ENCODE assay signal across 24 cellular contexts in the genomic region with DNA sequence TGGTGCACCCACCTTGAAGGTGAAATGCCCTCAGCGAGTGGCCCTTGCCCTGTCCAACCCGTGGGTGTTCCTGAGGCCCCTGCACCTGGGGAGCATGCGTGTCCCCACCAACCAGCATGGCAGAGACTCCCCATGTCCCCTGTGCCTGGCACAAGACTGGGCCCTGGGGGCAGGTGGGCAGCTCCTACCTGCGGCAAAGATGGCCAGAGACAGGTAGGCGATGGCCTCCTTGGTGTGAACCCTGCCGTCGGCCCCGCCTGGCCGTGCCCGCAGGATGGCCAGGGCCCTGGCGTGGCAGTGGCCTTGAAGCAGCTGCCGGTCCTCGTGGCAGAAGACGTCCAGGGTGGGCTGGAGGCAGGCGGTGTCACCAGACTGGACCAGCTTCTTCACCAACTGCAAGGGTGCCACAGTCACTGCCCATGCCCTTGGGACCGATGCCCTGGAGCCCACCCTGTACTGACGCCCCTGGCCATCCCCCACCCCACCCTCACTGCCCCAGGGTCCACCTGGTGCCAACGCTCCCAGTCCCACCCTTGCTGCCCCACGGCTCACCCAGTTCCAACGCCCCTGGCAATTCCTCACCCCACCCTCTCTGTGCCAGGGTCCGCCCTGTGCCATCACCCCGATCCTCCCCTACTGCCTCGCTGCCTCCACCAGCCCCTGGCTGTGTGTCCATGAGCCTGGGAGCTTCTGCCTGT. TPM values are rescaled to one million over a fixed set of nuclear protein-coding genes. Genes with fewer than 3 reads are reported as not detected.
DNase-seq lines count a peak whose midpoint lies in the region; ATAC-seq, FAIRE-seq and TF ChIP-seq lines count a peak whose summit lies in the region.
"Had no signal": no experiment of that assay in that cellular context is flagged by ENCODE, and none has a peak within 500 bp of the region (broad histone marks: within the 10 kb centered on the region; RNA-seq: fewer than 3 reads in every experiment).

No MANE protein-coding gene starts in this region.

- no peak for TF ChIP-seq EP300 in HepG2 (IDR thresholded peaks at IDR 0.05; ENCODE audit: low read depth in 2 of 2, low read length in 2 of 2)
- no peak for TF ChIP-seq EP300 in HepG2 (CRISPR knock-in tag; IDR thresholded peaks at IDR 0.05; ENCODE audit: borderline replicate concordance)

- no peak overlapping the region for H3K27ac Mint-ChIP-seq in natural killer cell treated with Interleukin-12 subunit alpha and Interleukin-12 subunit beta and Interleukin-15 and Interleukin-18, amount 100 ng/mL, for 72 hours
- H3K27ac Mint-ChIP-seq: activated CD8-positive, alpha-beta T cell treated with anti-CD3 and anti-CD28 coated beads, Interleukin-2, amount 10 ng/mL, durations not matched to agents 7 days and 5 days; CD4-positive, alpha-beta T cell; stimulated activated effector memory CD8-positive, alpha-beta T cell treated with anti-CD3 and anti-CD28 coated beads, Interleukin-12 subunit alpha, Interleukin-12 subunit beta, amount 100 ng/mL, for 72 hours had no signal

- ATAC-seq in right lobe of liver (no peak), HepG2 (no peak)
- peak in 1 of 2 donors; percentile 8 for ATAC-seq in natural killer cell treated with Interleukin-12 subunit alpha and Interleukin-12 subunit beta and Interleukin-15 and Interleukin-18, amount 100 ng/mL, for 72 hours

- peaks cover 4 to 6% of the 10 kb centered on the region in 2 donors for H3K4me1 Mint-ChIP-seq in natural killer cell treated with Interleukin-12 subunit alpha and Interleukin-12 subunit beta and Interleukin-15 and Interleukin-18, amount 100 ng/mL, for 72 hours (ENCODE audit: low read depth in 2 of 2)
- H3K4me1 Mint-ChIP-seq: stimulated activated effector memory CD8-positive, alpha-beta T cell treated with anti-CD3 and anti-CD28 coated beads, Interleukin-12 subunit alpha, Interleukin-12 subunit beta, amount 100 ng/mL, for 72 hours had no signal

- dilution Hi-C loops in mammary epithelial cell (cut with HindIII; ENCODE audit: low sequenced_read_pairs) = no loop called here

- TF ChIP-seq POLR2A in right lobe of liver (IDR thresholded peaks at IDR 0.05) = no peak
- TF ChIP-seq POLR2A in HepG2 (IDR thresholded peaks at IDR 0.05; ENCODE audit: insufficient read depth in 1 of 2, low read depth in 2 of 2, low read length in 2 of 2) = no peak

- H3K4me3 Mint-ChIP-seq in natural killer cell treated with Interleukin-12 subunit alpha and Interleukin-12 subunit beta and Interleukin-15 and Interleukin-18, amount 100 ng/mL, for 72 hours = no peak overlapping the region
- H3K4me3 Mint-ChIP-seq: activated CD8-positive, alpha-beta T cell treated with anti-CD3 and anti-CD28 coated beads, Interleukin-2, amount 10 ng/mL, durations not matched to agents 7 days and 5 days; CD4-positive, alpha-beta T cell; effector memory CD8-positive, alpha-beta T cell; stimulated activated effector memory CD8-positive, alpha-beta T cell treated with anti-CD3 and anti-CD28 coated beads, Interleukin-12 subunit alpha, Interleukin-12 subunit beta, amount 100 ng/mL, for 72 hours had no signal

- DNase-seq in right lobe of liver (peak; percentile 14 to 47 (median 39)), HepG2 (ENCODE audit: low spot score) (no peak), coronary artery (ENCODE audit: low spot score) (peak; percentile 63), ureter (ENCODE audit: low spot score) (peak; percentile 37), HK-2 (ENCODE audit: unreplicated experiment) (no peak), mammary epithelial cell (no peak)
- DNase-seq in natural killer cell treated with Interleukin-12 subunit alpha and Interleukin-12 subunit beta and Interleukin-15 and Interleukin-18, amount 100 ng/mL, for 72 hours (ENCODE audit: low spot score) = peak; percentile 41
- DNase-seq: DMS153, mesenchymal stem cell, MG63, NCI-H1436 treated with DMSO at 0.1 percent for 48 hours, NCI-H510A treated with DMSO at 0.1 percent for 48 hours had no signal

- no peak overlapping the region for H3K4me2 ChIP-seq in HepG2 (ENCODE audit: low read depth, low read length)
- no peak overlapping the region for H3K4me2 ChIP-seq in mammary epithelial cell (ENCODE audit: insufficient read depth, low read depth, low read length)

- H3K27ac ChIP-seq in right lobe of liver (no peak overlapping the region), HepG2 (ENCODE audit: extremely low read length, insufficient read depth, low read length) (no peak overlapping the region), coronary artery (no peak overlapping the region), mammary epithelial cell (ENCODE audit: insufficient read depth, low read depth, low read length) (no peak overlapping the region)
- H3K27ac ChIP-seq: esophagus muscularis mucosa, pancreas, thoracic aorta had no signal

- 80% methylated on average over 1 of the region's 23 CpGs for WGBS in right lobe of liver (ENCODE audit: insufficient coverage, low coverage, low lambda C conversion rate, missing lambda C conversion rate)
- WGBS in HepG2 (ENCODE audit: low lambda C conversion rate) = 34% methylated on average over 9 of the region's 23 CpGs
- WGBS in mammary epithelial cell (ENCODE audit: low coverage, missing lambda C conversion rate) = 60% methylated on average over 1 of the region's 23 CpGs

- H3K9ac ChIP-seq in HepG2 (ENCODE audit: insufficient read depth, low read depth, low read length) (no peak overlapping the region), mammary epithelial cell (ENCODE audit: insufficient read depth, low read length) (no peak overlapping the region)

- in situ Hi-C loops in HepG2 (cut with HindIII; ENCODE audit: extremely low pct_ligation_motif_present, low pct_unique_long_range_greater_than_20kb) = no loop called here
- in situ Hi-C loops in mammary epithelial cell (cut with MboI; ENCODE audit: low sequenced_read_pairs in 2 of 2) = no loop called here

- no peak for TF ChIP-seq RAD21 in HepG2 (CRISPR knock-in tag; IDR thresholded peaks at IDR 0.05)

- no peak overlapping the region for H2AFZ ChIP-seq in HepG2 (ENCODE audit: low read length)
- H2AFZ ChIP-seq in mammary epithelial cell (ENCODE audit: low read depth, low read length) = no peak overlapping the region

- FAIRE-seq in HepG2 (lab: Jason Lieb, UNC) = no peak
- FAIRE-seq: colon, frontal cortex, G401.6, keratinocyte, pancreas had no signal

- TF ChIP-seq CTCF in right lobe of liver (IDR thresholded peaks at IDR 0.05) = no peak
- no peak for TF ChIP-seq CTCF in HepG2 (CRISPR knock-in tag; IDR thresholded peaks at IDR 0.05)
- TF ChIP-seq CTCF in coronary artery (IDR thresholded peaks at IDR 0.05) = no peak
- TF ChIP-seq CTCF in mammary epithelial cell (conservative IDR thresholded peaks at IDR 0.05 in 1 of 2, IDR thresholded peaks at IDR 0.05 in 1 of 2; ENCODE audit: extremely low read depth in 1 of 2, insufficient read depth in 1 of 2, low read depth in 1 of 2, low read length in 2 of 2) = no peak

- POLR2A ChIA-PET in HepG2 (lab: Yijun Ruan, JAX) = no interaction called here

- intact Hi-C loops in right lobe of liver (cut with DNase I) = no loop called here
- intact Hi-C loops in HepG2 (cut with micrococcal nuclease; ENCODE audit: unreplicated experiment) = no loop called here
- intact Hi-C loops in mammary epithelial cell (cut with micrococcal nuclease) = no loop called here

- no TSS peak for BruUV-seq in HepG2 (replicated peaks; lab: Mats Ljungman, UMichigan)
- no TSS peak for BruUV-seq in mammary epithelial cell (replicated peaks; lab: Mats Ljungman, UMichigan)

- peaks cover 8% of the 10 kb centered on the region for H3K9me3 Mint-ChIP-seq in natural killer cell treated with Interleukin-12 subunit alpha and Interleukin-12 subunit beta and Interleukin-15 and Interleukin-18, amount 100 ng/mL, for 72 hours

- H4K20me1 ChIP-seq in HepG2 (ENCODE audit: insufficient read depth, low read length) (peaks cover 7% of the 10 kb centered on the region; the same call in 1 of the 2 replicates), mammary epithelial cell (ENCODE audit: insufficient read depth, low read length) (no peaks in the 10 kb centered on the region)

- peaks cover 0 to 8% (median 0%) of the 10 kb centered on the region in 4 donors for H3K9me3 ChIP-seq in right lobe of liver
- peaks cover 8% of the 10 kb centered on the region; the same call in 1 of the 2 replicates for H3K9me3 ChIP-seq in HepG2 (ENCODE audit: low read length)
- peaks cover 48% of the 10 kb centered on the region for H3K9me3 ChIP-seq in mammary epithelial cell (replicated peaks; ENCODE audit: insufficient read depth, low read length)

- H3K4me3 ChIP-seq in right lobe of liver = no peak overlapping the region
- H3K4me3 ChIP-seq in HepG2 (replicated peaks in 1 of 3; ENCODE audit: insufficient read depth in 1 of 3, low read depth in 2 of 3, low read length in 3 of 3) = no peak overlapping the region
- no peak overlapping the region for H3K4me3 ChIP-seq in coronary artery
- H3K4me3 ChIP-seq in mammary epithelial cell (replicated peaks in 1 of 3; ENCODE audit: insufficient read depth in 1 of 3, low read depth in 2 of 3, low read length in 3 of 3) = no peak overlapping the region
- H3K4me3 ChIP-seq: esophagus muscularis mucosa, K562, MG63, pancreas, thoracic aorta had no signal

- H3K4me1 ChIP-seq in right lobe of liver (no peaks in the 10 kb centered on the region), HepG2 (ENCODE audit: insufficient read depth, low read length) (no peaks in the 10 kb centered on the region), mammary epithelial cell (ENCODE audit: insufficient read depth, low read length) (no peaks in the 10 kb centered on the region)
- H3K4me1 ChIP-seq: pancreas had no signal

- H3K79me2 ChIP-seq in HepG2 (ENCODE audit: insufficient read depth, low read length) = no peaks in the 10 kb centered on the region
- H3K79me2 ChIP-seq in mammary epithelial cell (ENCODE audit: insufficient read depth, low read length) = no peaks in the 10 kb centered on the region

- H3K27me3 ChIP-seq in right lobe of liver = no peaks in the 10 kb centered on the region
- H3K27me3 ChIP-seq in HepG2 (ENCODE audit: control insufficient read depth in 1 of 2, insufficient read depth in 2 of 2, low read length in 2 of 2) = peaks cover 2 to 14% of the 10 kb centered on the region in 2 experiments; a peak in 4 of 5 replicates
- no peaks in the 10 kb centered on the region for H3K27me3 ChIP-seq in mammary epithelial cell (ENCODE audit: insufficient read depth, low read length)
- H3K27me3 ChIP-seq: MG63 had no signal

- H3K27me3 Mint-ChIP-seq in natural killer cell treated with Interleukin-12 subunit alpha and Interleukin-12 subunit beta and Interleukin-15 and Interleukin-18, amount 100 ng/mL, for 72 hours = peaks cover 15 to 16% of the 10 kb centered on the region in 2 donors

- CTCF ChIA-PET in HepG2 (lab: Yijun Ruan, JAX; ENCODE audit: low intra/inter-chr PET ratio, low total read pairs) = no interaction called here
- CTCF ChIA-PET in mammary epithelial cell (lab: Charles Lee; ENCODE audit: low non-redundant PET) = no interaction called here

- H3K36me3 ChIP-seq in right lobe of liver = no peaks in the 10 kb centered on the region
- no peaks in the 10 kb centered on the region for H3K36me3 ChIP-seq in HepG2 (replicated peaks in 1 of 2; ENCODE audit: control insufficient read depth in 1 of 2, insufficient read depth in 2 of 2, low read length in 2 of 2)
- no peaks in the 10 kb centered on the region for H3K36me3 ChIP-seq in mammary epithelial cell (ENCODE audit: insufficient read depth, low read length)
- H3K36me3 ChIP-seq: esophagus muscularis mucosa, MG63, pancreas, thoracic aorta had no signal

- H3K36me3 Mint-ChIP-seq in natural killer cell treated with Interleukin-12 subunit alpha and Interleukin-12 subunit beta and Interleukin-15 and Interleukin-18, amount 100 ng/mL, for 72 hours = peaks cover 24% of the 10 kb centered on the region
- H3K36me3 Mint-ChIP-seq: stimulated activated effector memory CD8-positive, alpha-beta T cell treated with anti-CD3 and anti-CD28 coated beads, Interleukin-12 subunit alpha, Interleukin-12 subunit beta, amount 100 ng/mL, for 72 hours had no signal

RNA-seq across cellular contexts. Expression of gene TTC34, which starts 15.7 kb away (rescaled TPM):
- total RNA-seq in right lobe of liver (under 1 TPM in 5 of 6 experiments, not detected in 1; 0.06 to 0.23 (median 0.18) TPM), HepG2 (2016; rRNA removed; fragmentation: Illumina TruSeq; extraction: Trizol) (0.07 TPM in 1 of 2 replicates, not detected in the other), ureter (3.0 TPM), mammary epithelial cell (under 1 TPM; 0.17 to 0.75 TPM)
- not detected in 2 replicates for total RNA-seq in HepG2 (2016; cell fraction: cytosol; rRNA removed; fragmentation: Illumina TruSeq; extraction: Trizol; ENCODE audit: low read depth)
- 0.09 TPM in 1 of 2 replicates, not detected in the other for total RNA-seq in HepG2 (2016; cell fraction: insoluble cytoplasmic fraction; rRNA removed; fragmentation: Illumina TruSeq; extraction: Trizol)
- 0.03 TPM in 1 of 2 replicates, not detected in the other for total RNA-seq in HepG2 (2016; cell fraction: membrane; rRNA removed; fragmentation: Illumina TruSeq; extraction: Trizol)
- total RNA-seq in HepG2 (2016; cell fraction: nucleus; rRNA removed; fragmentation: Illumina TruSeq; extraction: Trizol) = 0.22 and 0.31 TPM in 2 replicates
- polyA plus RNA-seq in HepG2 (2011; rRNA removed) (0.11 and 0.13 TPM in 2 replicates), mammary epithelial cell (0.03 TPM)
- 0.01 and 0.03 TPM in 2 replicates for polyA plus RNA-seq in HepG2 (2011; cell fraction: cytosol; rRNA removed)
- polyA plus RNA-seq in HepG2 (2011; cell fraction: nucleus; rRNA removed) = 1.1 and 1.5 TPM in 2 replicates
- 0.08 and 0.16 TPM in 2 replicates for polyA plus RNA-seq in HepG2 (2012)
- polyA plus RNA-seq in HepG2 (2016; cell fraction: cytosol; fragmentation: Illumina TruSeq; extraction: Trizol; ENCODE audit: low read depth) = 0.01 TPM in 1 of 2 replicates, not detected in the other
- polyA plus RNA-seq in HepG2 (2016; cell fraction: insoluble cytoplasmic fraction; fragmentation: Illumina TruSeq; extraction: Trizol; ENCODE audit: low read depth) = 0.03 and 0.05 TPM in 2 replicates
- 0.03 TPM in 1 of 2 replicates, not detected in the other for polyA plus RNA-seq in HepG2 (2016; cell fraction: membrane; fragmentation: Illumina TruSeq; extraction: Trizol; ENCODE audit: low read depth)
- 0.33 and 0.36 TPM in 2 replicates for polyA plus RNA-seq in HepG2 (2016; cell fraction: nucleus; fragmentation: Illumina TruSeq; extraction: Trizol; ENCODE audit: insufficient read depth, low read depth)
- 0.84 and 0.87 TPM in 2 replicates for polyA minus RNA-seq in HepG2 (2011; rRNA and poly(A)+ RNA removed; ENCODE audit: low replicate concordance)
- polyA minus RNA-seq in HepG2 (2011; cell fraction: cytosol; rRNA and poly(A)+ RNA removed) = 0.09 and 0.10 TPM in 2 replicates
- polyA minus RNA-seq in HepG2 (2011; cell fraction: nucleus; rRNA and poly(A)+ RNA removed) = 1.7 and 2.5 TPM in 2 replicates
- under 1 TPM; 0.40 to 0.56 TPM for total RNA-seq in natural killer cell treated with Interleukin-12 subunit alpha and Interleukin-12 subunit beta and Interleukin-15 and Interleukin-18, amount 100 ng/mL, for 72 hours
- polyA minus RNA-seq in mammary epithelial cell = not detected

Comparison
In these comparisons a context has a peak if more than half of its experiments do, and no peak if none do; other contexts are left out.
1. DNase-seq: peak in right lobe of liver (3 of 3), coronary artery (single experiment), natural killer cell treated with Interleukin-12 subunit alpha and Interleukin-12 subunit beta and Interleukin-15 and Interleukin-18, amount 100 ng/mL, for 72 hours (single experiment) and ureter (single experiment); none in HepG2 (single experiment), HK-2 (single experiment) and mammary epithelial cell (single experiment).